11 cellular contexts compared by ENCODE assay signal in genomic region chr5:134551891-134552290, GRCh38. TPM values are rescaled to one million over a fixed set of nuclear protein-coding genes. Genes with fewer than 3 reads are reported as not detected.
DNase-seq lines count a peak whose midpoint lies in the region; ATAC-seq, FAIRE-seq and TF ChIP-seq lines count a peak whose summit lies in the region.
"Had no signal": no experiment of that assay in that cellular context is flagged by ENCODE, and none has a peak within 500 bp of the region (broad histone marks: within the 10 kb centered on the region; RNA-seq: fewer than 3 reads in every experiment).

No MANE protein-coding gene starts in this region.

- peak overlapping the region in 2 of 3 donors; percentile 3 to 71 for H3K27ac Mint-ChIP-seq in CD4-positive, CD25-positive, alpha-beta regulatory T cell

- TF ChIP-seq CTCF in coronary artery (IDR thresholded peaks at IDR 0.05) (no peak), osteoblast (IDR thresholded peaks at IDR 0.05; ENCODE audit: extremely low read depth, low read depth, low read length) (no peak), HepG2 (CRISPR knock-in tag; IDR thresholded peaks at IDR 0.05) (no peak), suprapubic skin (IDR thresholded peaks at IDR 0.05) (no peak)

- peaks cover 12 to 85% (median 60%) of the 10 kb centered on the region in 4 donors for H3K4me1 Mint-ChIP-seq in CD4-positive, CD25-positive, alpha-beta regulatory T cell

- no peak for TF ChIP-seq EP300 in HepG2 (IDR thresholded peaks at IDR 0.05; ENCODE audit: low read depth in 2 of 2, low read length in 2 of 2)
- no peak for TF ChIP-seq EP300 in HepG2 (CRISPR knock-in tag; IDR thresholded peaks at IDR 0.05; ENCODE audit: borderline replicate concordance)
- no peak for TF ChIP-seq EP300 in suprapubic skin (IDR thresholded peaks at IDR 0.05)

- DNase-seq in CD4-positive, CD25-positive, alpha-beta regulatory T cell: no peak
- peak; percentile 50 for DNase-seq in NCI-H226
- no peak for DNase-seq in coronary artery (ENCODE audit: low spot score)
- peak; percentile 2 for DNase-seq in osteoblast (ENCODE audit: insufficient read length, low spot score, missing footprints)
- DNase-seq in SIG-M5 treated with dmso at 0.1 percent for 504 hours (lab: John Stamatoyannopoulos, UW; ENCODE audit: unreplicated experiment): no peak
- no peak for DNase-seq in hepatic stellate cell (ENCODE audit: low spot score)
- DNase-seq in HepG2 (ENCODE audit: low spot score): no peak
- DNase-seq in suprapubic skin (ENCODE audit: low spot score in 2 of 2): no peak
- DNase-seq: activated effector memory CD4-positive, alpha-beta T cell treated with anti-CD3 and anti-CD28 coated beads, Interleukin-2, amount 50 U/mL, for 16 hours; DMS53 had no signal

- no peak overlapping the region for H2AFZ ChIP-seq in osteoblast (ENCODE audit: low read length)
- no peak overlapping the region for H2AFZ ChIP-seq in HepG2 (ENCODE audit: low read length)
- H2AFZ ChIP-seq: parathyroid adenoma had no signal

- no peak for FAIRE-seq in HepG2 (lab: Jason Lieb, UNC)

- peaks cover 66% of the 10 kb centered on the region for H3K36me3 ChIP-seq in CD4-positive, CD25-positive, alpha-beta regulatory T cell (ENCODE audit: control insufficient read depth, insufficient read depth, low read length)
- H3K36me3 ChIP-seq in osteoblast (ENCODE audit: insufficient read depth, low read length): peaks cover 4% of the 10 kb centered on the region
- peaks cover 11 to 34% of the 10 kb centered on the region in 2 experiments; a peak in 4 of 5 replicates for H3K36me3 ChIP-seq in HepG2 (replicated peaks in 1 of 2; ENCODE audit: control insufficient read depth in 1 of 2, insufficient read depth in 2 of 2, low read length in 2 of 2)
- peaks cover 58% of the 10 kb centered on the region for H3K36me3 ChIP-seq in suprapubic skin

- WGBS in HepG2 (ENCODE audit: low lambda C conversion rate): 90% methylated on average over 8 of the region's 8 CpGs
- WGBS in suprapubic skin: 86% methylated on average over 8 of the region's 8 CpGs

- TF ChIP-seq RAD21 in HepG2 (CRISPR knock-in tag; IDR thresholded peaks at IDR 0.05): no peak

- no peaks in the 10 kb centered on the region for H3K9me3 ChIP-seq in CD4-positive, CD25-positive, alpha-beta regulatory T cell (ENCODE audit: control insufficient read depth in 2 of 2, low read length in 2 of 2)
- H3K9me3 ChIP-seq in osteoblast (ENCODE audit: low read depth, low read length) (no peaks in the 10 kb centered on the region), HepG2 (ENCODE audit: low read length) (no peaks in the 10 kb centered on the region), suprapubic skin (no peaks in the 10 kb centered on the region)

- no peak overlapping the region for H3K4me3 ChIP-seq in CD4-positive, CD25-positive, alpha-beta regulatory T cell (ENCODE audit: low read depth, low read length)
- H3K4me3 ChIP-seq in coronary artery: peak overlapping the region; percentile 34
- H3K4me3 ChIP-seq in osteoblast (ENCODE audit: insufficient read depth, low read length): peak overlapping the region; percentile 28
- no peak overlapping the region for H3K4me3 ChIP-seq in HepG2 (replicated peaks in 1 of 3; ENCODE audit: insufficient read depth in 1 of 3, low read depth in 2 of 3, low read length in 3 of 3)
- no peak overlapping the region for H3K4me3 ChIP-seq in suprapubic skin

- peaks cover 42% of the 10 kb centered on the region for H3K4me1 ChIP-seq in CD4-positive, CD25-positive, alpha-beta regulatory T cell (ENCODE audit: control insufficient read depth, insufficient read depth, low read length, poor library complexity, severe bottlenecking)
- H3K4me1 ChIP-seq in osteoblast (ENCODE audit: insufficient read depth, low read length): peaks cover 96% of the 10 kb centered on the region
- peaks cover 6% of the 10 kb centered on the region for H3K4me1 ChIP-seq in HepG2 (ENCODE audit: insufficient read depth, low read length)
- H3K4me1 ChIP-seq in suprapubic skin: peaks cover 67% of the 10 kb centered on the region

- H3K79me2 ChIP-seq in osteoblast (ENCODE audit: insufficient read depth, low read length): peaks cover 17% of the 10 kb centered on the region
- no peaks in the 10 kb centered on the region for H3K79me2 ChIP-seq in HepG2 (ENCODE audit: insufficient read depth, low read length)

- TF ChIP-seq POLR2A in HepG2 (IDR thresholded peaks at IDR 0.05; ENCODE audit: insufficient read depth in 1 of 2, low read depth in 2 of 2, low read length in 2 of 2) (no peak), suprapubic skin (IDR thresholded peaks at IDR 0.05) (no peak)

- H3K9me3 Mint-ChIP-seq in CD4-positive, CD25-positive, alpha-beta regulatory T cell: no peaks in the 10 kb centered on the region

- no peak for ATAC-seq in CD4-positive, CD25-positive, alpha-beta regulatory T cell (ENCODE audit: low read depth in 2 of 2)
- ATAC-seq in HepG2: no peak

- CTCF ChIA-PET in HepG2 (lab: Yijun Ruan, JAX; ENCODE audit: low intra/inter-chr PET ratio, low total read pairs): no interaction called here

- intact Hi-C loops in HepG2 (cut with micrococcal nuclease; ENCODE audit: unreplicated experiment): no loop called here

- H4K20me1 ChIP-seq in osteoblast (ENCODE audit: insufficient read depth, low read length) (no peaks in the 10 kb centered on the region), HepG2 (ENCODE audit: insufficient read depth, low read length) (no peaks in the 10 kb centered on the region)

- H3K27ac ChIP-seq in CD4-positive, CD25-positive, alpha-beta regulatory T cell (ENCODE audit: insufficient read depth, low read length, poor library complexity, severe bottlenecking): no peak overlapping the region
- H3K27ac ChIP-seq in coronary artery: peak overlapping the region; percentile 90 to 94
- H3K27ac ChIP-seq in osteoblast (ENCODE audit: low read depth, low read length): peak overlapping the region; percentile 90
- no peak overlapping the region for H3K27ac ChIP-seq in HepG2 (ENCODE audit: extremely low read length, insufficient read depth, low read length)
- H3K27ac ChIP-seq in suprapubic skin: no peak overlapping the region
- H3K27ac ChIP-seq: parathyroid adenoma had no signal

- no peaks in the 10 kb centered on the region for H3K27me3 ChIP-seq in CD4-positive, CD25-positive, alpha-beta regulatory T cell (ENCODE audit: control insufficient read depth, insufficient read depth, low read length)
- H3K27me3 ChIP-seq in osteoblast (ENCODE audit: insufficient read depth, low read length) (no peaks in the 10 kb centered on the region), HepG2 (ENCODE audit: control insufficient read depth in 1 of 2, insufficient read depth in 2 of 2, low read length in 2 of 2) (no peaks in the 10 kb centered on the region), suprapubic skin (no peaks in the 10 kb centered on the region)

- no peak overlapping the region for H3K9ac ChIP-seq in HepG2 (ENCODE audit: insufficient read depth, low read depth, low read length)
- H3K9ac ChIP-seq: parathyroid adenoma had no signal

- no peaks in the 10 kb centered on the region for H3K27me3 Mint-ChIP-seq in CD4-positive, CD25-positive, alpha-beta regulatory T cell

- H3K4me3 Mint-ChIP-seq in CD4-positive, CD25-positive, alpha-beta regulatory T cell: peak overlapping the region in 2 of 4 donors; percentile 3 to 6

- no TSS peak for BruUV-seq in HepG2 (replicated peaks; lab: Mats Ljungman, UMichigan)

- in situ Hi-C loops in HepG2 (cut with HindIII; ENCODE audit: extremely low pct_ligation_motif_present, low pct_unique_long_range_greater_than_20kb): no loop called here

- peaks cover 23% of the 10 kb centered on the region for H3K36me3 Mint-ChIP-seq in CD4-positive, CD25-positive, alpha-beta regulatory T cell

- POLR2A ChIA-PET in HepG2 (lab: Yijun Ruan, JAX): no interaction called here

- H3K4me2 ChIP-seq in osteoblast (ENCODE audit: insufficient read depth, low read length) (peak overlapping the region; percentile 47), HepG2 (ENCODE audit: low read depth, low read length) (no peak overlapping the region)

TF ChIP-seq in HepG2, 621 proteins besides CTCF, POLR2A, EP300 and RAD21 (continues in another document):
- TF ChIP-seq ZNF850 (CRISPR knock-in tag; conservative IDR thresholded peaks at IDR 0.05): no peak

RNA-seq across cellular contexts. Expression of gene JADE2, which starts 26.4 kb away (rescaled TPM):
- 162 TPM for total RNA-seq in CD4-positive, CD25-positive, alpha-beta regulatory T cell
- 10 to 100 TPM; 19.2 to 31.7 (median 22.7) TPM for polyA plus RNA-seq in CD4-positive, CD25-positive, alpha-beta regulatory T cell
- total RNA-seq in osteoblast (22.7 and 26.8 TPM in 2 replicates), HepG2 (2016; rRNA removed; fragmentation: Illumina TruSeq; extraction: Trizol) (15.1 and 15.6 TPM in 2 replicates), suprapubic skin (10 to 100 TPM; 31.4 to 62.1 (median 56.6) TPM)
- total RNA-seq in HepG2 (2016; cell fraction: cytosol; rRNA removed; fragmentation: Illumina TruSeq; extraction: Trizol; ENCODE audit: low read depth): 3.9 and 4.4 TPM in 2 replicates
- 15.7 and 16.4 TPM in 2 replicates for total RNA-seq in HepG2 (2016; cell fraction: insoluble cytoplasmic fraction; rRNA removed; fragmentation: Illumina TruSeq; extraction: Trizol)
- 9.9 and 14.2 TPM in 2 replicates for total RNA-seq in HepG2 (2016; cell fraction: membrane; rRNA removed; fragmentation: Illumina TruSeq; extraction: Trizol)
- 10.7 and 11.7 TPM in 2 replicates for total RNA-seq in HepG2 (2016; cell fraction: nucleus; rRNA removed; fragmentation: Illumina TruSeq; extraction: Trizol)
- 7.5 and 9.1 TPM in 2 replicates for polyA plus RNA-seq in HepG2 (2011; rRNA removed)
- polyA plus RNA-seq in HepG2 (2011; cell fraction: cytosol; rRNA removed): 6.2 and 7.4 TPM in 2 replicates
- polyA plus RNA-seq in HepG2 (2011; cell fraction: nucleus; rRNA removed): 10.9 and 11.6 TPM in 2 replicates
- 5.4 and 7.6 TPM in 2 replicates for polyA plus RNA-seq in HepG2 (2012)
- polyA plus RNA-seq in HepG2 (2016; cell fraction: cytosol; fragmentation: Illumina TruSeq; extraction: Trizol; ENCODE audit: low read depth): 1.7 and 2.3 TPM in 2 replicates
- polyA plus RNA-seq in HepG2 (2016; cell fraction: insoluble cytoplasmic fraction; fragmentation: Illumina TruSeq; extraction: Trizol; ENCODE audit: low read depth): 10.3 and 12.8 TPM in 2 replicates
- polyA plus RNA-seq in HepG2 (2016; cell fraction: membrane; fragmentation: Illumina TruSeq; extraction: Trizol; ENCODE audit: low read depth): 4.9 and 6.8 TPM in 2 replicates
- 12.5 and 13.5 TPM in 2 replicates for polyA plus RNA-seq in HepG2 (2016; cell fraction: nucleus; fragmentation: Illumina TruSeq; extraction: Trizol; ENCODE audit: insufficient read depth, low read depth)
- polyA minus RNA-seq in HepG2 (2011; rRNA and poly(A)+ RNA removed; ENCODE audit: low replicate concordance): 17.4 and 97.1 TPM in 2 replicates
- 6.2 and 12.3 TPM in 2 replicates for polyA minus RNA-seq in HepG2 (2011; cell fraction: cytosol; rRNA and poly(A)+ RNA removed)
- polyA minus RNA-seq in HepG2 (2011; cell fraction: nucleus; rRNA and poly(A)+ RNA removed): 7.2 and 7.7 TPM in 2 replicates

Comparison
In these comparisons a context has a peak if more than half of its experiments do, and no peak if none do; other contexts are left out.
1. DNase-seq: peak in NCI-H226 (single experiment) and osteoblast (single experiment); none in CD4-positive, CD25-positive, alpha-beta regulatory T cell (0 of 3), coronary artery (single experiment), SIG-M5 treated with dmso at 0.1 percent for 504 hours (single experiment), hepatic stellate cell (single experiment), HepG2 (single experiment) and suprapubic skin (0 of 2).
2. H3K27ac ChIP-seq: peak in coronary artery (2 of 2) and osteoblast (single experiment); none in CD4-positive, CD25-positive, alpha-beta regulatory T cell (single experiment), HepG2 (single experiment) and suprapubic skin (single experiment).
3. H3K4me3 ChIP-seq: peak in coronary artery (single experiment) and osteoblast (single experiment); none in CD4-positive, CD25-positive, alpha-beta regulatory T cell (single experiment), HepG2 (0 of 3) and suprapubic skin (single experiment).